In genomic region chr15:28890291-28890690, GRCh38 we compare ENCODE assay signal across 13 cellular contexts. TPM values are rescaled to one million over a fixed set of nuclear protein-coding genes. Genes with fewer than 3 reads are reported as not detected.
"Had no signal": no experiment of that assay in that cellular context is flagged by ENCODE, and none has a peak within 500 bp of the region (broad histone marks: within the 10 kb centered on the region; RNA-seq: fewer than 3 reads in every experiment).

No MANE protein-coding gene starts in this region.

RNA-seq across cellular contexts. Expression of gene GOLGA6L7, which starts 41.8 kb away (rescaled TPM):
- total RNA-seq: cardiac muscle cell, colonic mucosa, endothelial cell of umbilical vein, esophagus squamous epithelium, fibroblast of villous mesenchyme, glomerular endothelial cell, kidney, left lung, mammary epithelial cell, occipital lobe, posterior vena cava, WTC11 had no signal
- polyA plus RNA-seq: adipose tissue, endothelial cell of umbilical vein, mammary epithelial cell had no signal
